In the genomic region with DNA sequence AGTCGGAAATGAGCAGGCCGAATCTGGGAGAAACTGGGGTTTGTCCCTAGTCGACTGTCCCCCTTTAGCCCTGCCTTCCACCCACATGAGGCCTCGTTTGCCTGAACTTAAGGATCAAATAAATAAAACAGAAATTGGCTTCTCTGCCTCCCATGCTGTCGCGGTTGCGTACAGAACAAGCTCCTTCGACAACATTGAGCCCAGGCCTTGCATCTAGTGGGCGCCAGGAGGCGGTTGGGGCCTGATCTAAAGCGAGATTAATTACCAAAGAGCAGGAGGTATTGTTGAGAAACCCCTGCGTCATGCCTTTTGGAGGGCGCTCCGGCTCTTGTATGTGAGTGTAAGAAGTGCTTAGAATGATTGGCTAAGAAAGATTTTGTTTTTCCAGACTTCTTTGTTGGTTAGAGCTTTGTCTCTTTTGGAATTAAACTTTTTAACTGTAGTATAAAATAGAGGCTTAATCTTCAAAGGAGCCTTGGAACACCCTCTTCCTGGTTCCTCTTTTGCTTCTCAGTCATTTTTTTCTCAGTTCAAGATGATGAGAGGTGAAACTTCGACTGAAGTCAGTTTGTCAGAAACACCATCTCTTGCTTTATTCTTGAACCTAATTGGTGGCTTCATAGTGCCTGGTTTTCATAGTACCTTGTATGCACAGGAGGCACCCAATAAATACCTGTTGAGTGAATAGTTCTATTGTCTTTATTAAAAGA, we compare ENCODE assay signal across 8 cellular contexts. TPM values are rescaled to one million over a fixed set of nuclear protein-coding genes. Genes with fewer than 3 reads are reported as not detected.
DNase-seq lines count a peak whose midpoint lies in the region; ATAC-seq and TF ChIP-seq lines count a peak whose summit lies in the region.

No MANE protein-coding gene starts in this region.

- no peaks in the 10 kb centered on the region for H3K27me3 ChIP-seq in breast epithelium

- TF ChIP-seq CTCF in VCaP (conservative IDR thresholded peaks at IDR 0.05): peak; percentile 53
- TF ChIP-seq CTCF in breast epithelium (IDR thresholded peaks at IDR 0.05): peak; percentile 16 to 37 (median 37)

- peaks cover 3 to 6% of the 10 kb centered on the region in 2 donors for H3K4me1 ChIP-seq in breast epithelium

- peak; percentile 6 for DNase-seq in DMS153 (lab: John Stamatoyannopoulos, UW)
- no peak for DNase-seq in DMS153 treated with DMSO at 0.1 percent for 48 hours (lab: John Stamatoyannopoulos, UW; ENCODE audit: unreplicated experiment)
- DNase-seq in NCI-H2081 (lab: John Stamatoyannopoulos, UW): peak; percentile 59 to 79
- peak; percentile 67 to 76 for DNase-seq in breast epithelium (ENCODE audit: low spot score in 2 of 2)
- DNase-seq in iPS-NIHi7 (ENCODE audit: extremely low spot score): peak; percentile 76
- DNase-seq in smooth muscle cell of the brain vasculature (ENCODE audit: low read depth, low spot score): peak; percentile 47

- H3K27ac ChIP-seq in VCaP (peak overlapping the region; percentile 86), breast epithelium (peak overlapping the region; percentile 98 to 99)

- no peaks in the 10 kb centered on the region for H3K36me3 ChIP-seq in breast epithelium

- peak; percentile 73 for ATAC-seq in HG02938 (IDR thresholded peaks at IDR 0.05; ENCODE audit: unreplicated experiment)

- intact Hi-C loops in breast epithelium (cut with DNase I; ENCODE audit: low total_unique reads): loop anchor here (10.0 kb wide), 1 partner anchor 70 kb away; the partner anchor contains the start of gene CREBRF

- peak overlapping the region; percentile 92 to 97 (median 96) for H3K4me3 ChIP-seq in breast epithelium

- no peak for TF ChIP-seq POLR2A in breast epithelium (IDR thresholded peaks at IDR 0.05)

- no peaks in the 10 kb centered on the region for H3K9me3 ChIP-seq in breast epithelium

RNA-seq across cellular contexts. Expression of gene ATP6V0E1, which starts 0.8 kb away (rescaled TPM):
- total RNA-seq in breast epithelium: 100 to 1,000 TPM; 173 to 219 (median 185) TPM

RNA-seq across cellular contexts. Expression of gene RPL26L1, which starts 25.2 kb away (rescaled TPM):
- total RNA-seq in breast epithelium: 10 to 100 TPM; 21.4 to 34.1 (median 22.0) TPM
